In the genomic region with DNA sequence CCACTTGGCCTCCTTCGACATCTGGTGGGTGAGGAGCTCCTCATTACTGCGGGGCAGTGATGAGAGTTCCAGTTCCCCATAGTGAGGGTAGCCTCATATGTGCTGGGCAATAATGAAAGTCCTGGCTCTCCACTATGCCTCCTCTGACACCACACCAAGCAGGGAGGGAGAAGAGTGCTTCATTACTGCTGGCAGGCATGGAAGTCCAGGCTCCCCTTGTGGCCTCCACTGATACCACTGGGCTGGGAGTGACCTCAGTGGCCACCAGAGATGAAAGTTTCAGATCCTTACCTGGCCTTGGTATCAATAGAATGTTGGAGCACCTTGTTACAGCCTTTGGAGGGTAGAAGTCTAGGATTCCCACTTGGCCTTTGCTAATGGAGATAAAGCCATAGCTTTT, we compare ENCODE assay signal across 26 cellular contexts.
"Had no signal": no experiment of that assay in that cellular context is flagged by ENCODE, and none has a peak within 500 bp of the region (broad histone marks: within the 10 kb centered on the region; RNA-seq: fewer than 3 reads in every experiment).

No MANE protein-coding gene starts in this region.

- H3K27me3 Mint-ChIP-seq: dendritic cell treated with granulocyte-macrophage colony-stimulating factor and Interleukin-4, amounts not matched to agents 40 ng/mL and 50 ng/mL, for 4 days; effector memory CD8-positive, alpha-beta T cell had no signal

- FAIRE-seq: endometrium, islet of Langerhans, keratinocyte had no signal

- H3K27me3 ChIP-seq: colonic mucosa, esophagus squamous epithelium, gastrocnemius medialis, heart right ventricle, left lung had no signal

- H3K9me3 ChIP-seq: colonic mucosa, esophagus squamous epithelium, gastrocnemius medialis, heart right ventricle, left lung, lower lobe of right lung, mucosa of descending colon had no signal

- H3K9me3 Mint-ChIP-seq: dendritic cell treated with granulocyte-macrophage colony-stimulating factor and Interleukin-4, amounts not matched to agents 40 ng/mL and 50 ng/mL, for 4 days; effector memory CD8-positive, alpha-beta T cell; endodermal cell; mesothelial cell of epicardium had no signal

- H3K4me3 Mint-ChIP-seq: dendritic cell treated with granulocyte-macrophage colony-stimulating factor and Interleukin-4, amounts not matched to agents 40 ng/mL and 50 ng/mL, for 4 days; effector memory CD8-positive, alpha-beta T cell; endodermal cell; mesothelial cell of epicardium had no signal

- DNase-seq: colonic mucosa; cortex of kidney; effector CD8-positive, alpha-beta T cell; effector memory CD8-positive, alpha-beta T cell; endodermal cell; esophagus squamous epithelium; foreskin fibroblast; foreskin melanocyte; gastrocnemius medialis; glutamatergic neuron; head of caudate nucleus; heart right ventricle; hippocampal formation; left cardiac atrium; left lung; left ventricle myocardium superior; lower lobe of right lung; mesenchymal stem cell; mucosa of descending colon had no signal

- H3K27ac Mint-ChIP-seq: dendritic cell treated with granulocyte-macrophage colony-stimulating factor and Interleukin-4, amounts not matched to agents 40 ng/mL and 50 ng/mL, for 4 days; effector memory CD8-positive, alpha-beta T cell; endodermal cell; mesothelial cell of epicardium had no signal

- H3K36me3 ChIP-seq: colonic mucosa, gastrocnemius medialis, lower lobe of right lung had no signal

- H3K4me1 Mint-ChIP-seq: endodermal cell had no signal

- H3K4me1 ChIP-seq: colonic mucosa, left lung, lower lobe of right lung had no signal

- H3K27ac ChIP-seq: colonic mucosa, epithelial cell of prostate, esophagus squamous epithelium, gastrocnemius medialis, heart right ventricle, left lung, lower lobe of right lung had no signal

- H3K4me3 ChIP-seq: colonic mucosa, esophagus squamous epithelium, gastrocnemius medialis, heart right ventricle, left lung, lower lobe of right lung, mucosa of descending colon had no signal

- ATAC-seq: effector memory CD8-positive, alpha-beta T cell; esophagus mucosa; gastrocnemius medialis; heart right ventricle; left cardiac atrium; left lung; left ventricle myocardium superior; lower lobe of right lung; mucosa of descending colon had no signal
